Comparison of ENCODE assay signal across 26 cellular contexts in genomic region chr5:110431603-110432002, GRCh38.
"Had no signal": no experiment of that assay in that cellular context is flagged by ENCODE, and none has a peak within 500 bp of the region (broad histone marks: within the 10 kb centered on the region; RNA-seq: fewer than 3 reads in every experiment).

No MANE protein-coding gene starts in this region.

- H3K36me3 ChIP-seq: stomach, suprapubic skin, thoracic aorta, thyroid gland, tibial artery, tibial nerve, transverse colon, upper lobe of left lung, upper lobe of right lung, uterus, vagina had no signal

- H3K9me3 ChIP-seq: testis, thyroid gland, tibial artery, transverse colon, uterus, vagina had no signal

- ATAC-seq: stimulated activated effector memory CD8-positive, alpha-beta T cell treated with anti-CD3 and anti-CD28 coated beads, Interleukin-12 subunit alpha, Interleukin-12 subunit beta, amount 100 ng/mL, for 72 hours; stimulated activated memory B cell treated with anti-CD40 and anti-IgM and Interleukin-4, amounts not matched to agents 10 μg/mL and 1 μg/mL and 100 μg/mL, for 72 hours; stimulated activated naive B cell treated with anti-CD40 and anti-IgM and Interleukin-4, amounts not matched to agents 10 μg/mL and 1 μg/mL and 100 μg/mL, for 72 hours; stimulated activated naive CD8-positive, alpha-beta T cell treated with anti-CD3 and anti-CD28 coated beads, Interleukin-15, amount 100 ng/mL, for 72 hours; stimulated activated naive CD8-positive, alpha-beta T cell treated with anti-CD3 and anti-CD28 coated beads, Interleukin-15, Interleukin-2, amounts not matched to agents 100 U/mL and 50 U/mL, for 24 hours; upper lobe of right lung had no signal

- H3K4me3 ChIP-seq: stomach, suprapubic skin, testis, thoracic aorta, thyroid gland, tibial artery, tibial nerve, transverse colon, upper lobe of left lung, upper lobe of right lung, uterus, vagina had no signal

- H3K27ac ChIP-seq: stomach, suprapubic skin, testis, thoracic aorta, thyroid gland, tibial artery, tibial nerve, transverse colon, upper lobe of left lung, upper lobe of right lung, uterus, vagina had no signal

- H3K4me1 ChIP-seq: stomach, suprapubic skin, testis, thyroid gland, tibial artery, tibial nerve, transverse colon, upper lobe of left lung, upper lobe of right lung, uterus, vagina had no signal

- DNase-seq: stimulated activated CD4-positive, alpha-beta T cell treated with anti-CD3 and anti-CD28 coated beads, Interleukin-2, amount 100 ng/mL, for 48 hours; stimulated activated CD4-positive, alpha-beta T cell treated with anti-CD3 and anti-CD28 coated beads, Interleukin-4, amount 100 ng/mL, for 1 hour; stimulated activated CD4-positive, alpha-beta T cell treated with anti-CD3 and anti-CD28 coated beads, Interleukin-4, amount 100 ng/mL, for 24 hours; stimulated activated CD4-positive, alpha-beta T cell treated with anti-CD3 and anti-CD28 coated beads, Interleukin-4, amount 100 ng/mL, for 4 hours; stimulated activated CD8-positive, alpha-beta memory T cell treated with anti-CD3 and anti-CD28 coated beads, Interleukin-4, amount 100 ng/mL, for 48 hours; stimulated activated naive B cell treated with anti-CD40 and anti-IgM and Interleukin-4, amounts not matched to agents 10 μg/mL and 1 μg/mL and 100 μg/mL, for 72 hours; stimulated activated naive CD4-positive, alpha-beta T cell; stimulated activated naive CD4-positive, alpha-beta T cell treated with Interleukin-2 at 50 U/mL for 16 hours; stimulated activated naive CD8-positive, alpha-beta T cell treated with anti-CD3 and anti-CD28 coated beads, Interleukin-15, amount 100 ng/mL, for 72 hours; stimulated activated naive CD8-positive, alpha-beta T cell treated with anti-CD3 and anti-CD28 coated beads, Interleukin-15, Interleukin-2, amounts not matched to agents 100 U/mL and 50 U/mL, for 24 hours; stomach; substantia nigra; testis; thyroid gland; tibial artery; transverse colon; trophoblast cell; upper lobe of left lung; upper lobe of right lung; uterus had no signal

- H3K27me3 ChIP-seq: stomach, suprapubic skin, testis, thyroid gland, tibial artery, tibial nerve, transverse colon, upper lobe of left lung, upper lobe of right lung, uterus, vagina had no signal
